In the genomic region with DNA sequence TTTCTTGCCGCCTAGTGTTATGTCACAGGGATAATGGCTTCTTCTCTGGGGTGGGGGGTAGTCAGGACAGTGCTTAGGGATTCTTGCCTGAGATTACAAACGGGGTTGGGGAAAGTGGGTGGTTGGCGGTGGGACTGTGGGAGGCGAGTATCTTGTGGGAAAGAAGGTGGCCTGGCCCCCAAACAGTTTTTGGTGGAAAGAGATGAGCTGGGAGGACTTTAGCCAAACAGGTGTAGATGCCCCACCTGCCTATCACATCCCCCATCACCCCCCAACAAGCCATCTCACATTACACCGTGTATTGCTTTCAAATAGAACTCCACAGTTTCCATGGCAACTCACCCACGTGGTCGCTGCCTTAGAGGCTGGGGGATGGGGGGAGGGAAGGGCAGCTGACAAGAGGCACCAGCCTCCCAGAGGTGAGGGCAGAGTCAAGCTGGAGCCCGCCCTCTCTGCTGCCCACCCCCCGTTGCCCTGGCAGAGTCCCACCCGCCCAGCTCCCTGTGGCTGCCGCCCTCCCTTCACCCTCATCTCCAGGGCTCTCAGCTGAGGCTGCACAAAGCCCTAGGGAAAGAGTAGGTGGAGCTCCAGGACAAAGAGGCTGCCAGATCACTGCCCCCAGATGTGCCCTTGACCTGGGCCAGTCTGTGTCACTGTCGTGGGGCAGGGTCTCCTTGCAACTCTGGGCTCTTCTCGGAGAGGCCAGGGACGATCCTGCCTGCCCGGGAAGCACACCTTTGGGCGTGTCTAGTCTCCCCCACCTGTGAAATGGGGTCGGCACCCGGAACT, we compare ENCODE assay signal across 11 cellular contexts.
DNase-seq lines count a peak whose midpoint lies in the region; ATAC-seq, FAIRE-seq and TF ChIP-seq lines count a peak whose summit lies in the region.
"Had no signal": no experiment of that assay in that cellular context is flagged by ENCODE, and none has a peak within 500 bp of the region (broad histone marks: within the 10 kb centered on the region; RNA-seq: fewer than 3 reads in every experiment).

No MANE protein-coding gene starts in this region.

- no TSS peak for BruUV-seq in MCF 10A (replicated peaks; lab: Mats Ljungman, UMichigan)

- H3K27ac Mint-ChIP-seq in MCF 10A (ENCODE audit: low read depth, unreplicated experiment), result peak overlapping the region; percentile 35

- no peaks in the 10 kb centered on the region for H3K27me3 Mint-ChIP-seq in MCF 10A (ENCODE audit: insufficient read depth, unreplicated experiment)

- H3K9ac ChIP-seq in kidney (ENCODE audit: low read length in 2 of 2), result no peak overlapping the region

- no peak overlapping the region for H3K4me3 ChIP-seq in breast epithelium
- H3K4me3 ChIP-seq in SJCRH30, result no peak overlapping the region
- no peak overlapping the region for H3K4me3 ChIP-seq in spleen
- no peak overlapping the region for H3K4me3 ChIP-seq in kidney (ENCODE audit: low read length in 2 of 2)
- H3K4me3 ChIP-seq: lung had no signal

- POLR2A ChIA-PET in MCF 10A (lab: Yijun Ruan, JAX), result interaction anchor here (0.8 to 1.0 kb wide), 2 partner anchors 9 to 112 kb away, joined by 3 read pairs; no protein-coding TSS in a partner anchor

- H3K9me3 Mint-ChIP-seq in MCF 10A (ENCODE audit: unreplicated experiment), result no peaks in the 10 kb centered on the region
- H3K9me3 Mint-ChIP-seq: T-helper 1 cell treated with Interleukin-12 subunit alpha and Interleukin-12 subunit beta and Interleukin-4 antibody, amounts not matched to agents 30 μg/mL and 1 μg/mL, for 36 hours had no signal

- H3K4me1 Mint-ChIP-seq in MCF 10A (ENCODE audit: insufficient read depth, unreplicated experiment), result peaks cover 5% of the 10 kb centered on the region

- intact Hi-C loops in MCF 10A (cut with micrococcal nuclease) (no loop called here), breast epithelium (cut with DNase I; ENCODE audit: low total_unique reads) (no loop called here), spleen (cut with DNase I; ENCODE audit: low total_unique reads) (no loop called here), kidney (cut with DNase I) (no loop called here)

- no peak for FAIRE-seq in kidney (lab: Jason Lieb, UNC)

- DNase-seq in MCF 10A (ENCODE audit: unreplicated experiment), result no peak
- DNase-seq in breast epithelium (ENCODE audit: low spot score in 2 of 2), result no peak
- DNase-seq in SJCRH30, result peak; percentile 74 to 76
- DNase-seq in glomerular visceral epithelial cell (ENCODE audit: extremely low spot score), result peak; percentile 56
- DNase-seq in stimulated activated naive CD4-positive, alpha-beta T cell treated with Interleukin-2 at 50 U/mL for 16 hours (lab: John Stamatoyannopoulos, UW), result peak; percentile 38
- DNase-seq in spleen, result no peak
- no peak for DNase-seq in kidney

- TF ChIP-seq POLR2A in breast epithelium (IDR thresholded peaks at IDR 0.05), result no peak
- no peak for TF ChIP-seq POLR2A in spleen (IDR thresholded peaks at IDR 0.05)

- H3K36me3 Mint-ChIP-seq in MCF 10A (ENCODE audit: insufficient read depth, unreplicated experiment), result no peaks in the 10 kb centered on the region

- no peaks in the 10 kb centered on the region for H3K36me3 ChIP-seq in breast epithelium
- no peaks in the 10 kb centered on the region for H3K36me3 ChIP-seq in SJCRH30
- H3K36me3 ChIP-seq in spleen, result no peaks in the 10 kb centered on the region
- H3K36me3 ChIP-seq in kidney (ENCODE audit: control insufficient read depth in 1 of 2, insufficient read depth in 2 of 2, low read length in 2 of 2), result no peaks in the 10 kb centered on the region

- H3K9me3 ChIP-seq in breast epithelium (no peaks in the 10 kb centered on the region), SJCRH30 (replicated peaks) (no peaks in the 10 kb centered on the region), spleen (no peaks in the 10 kb centered on the region), kidney (ENCODE audit: control insufficient read depth in 1 of 2, low read length in 2 of 2) (no peaks in the 10 kb centered on the region)

- H3K4me3 Mint-ChIP-seq in MCF 10A (ENCODE audit: unreplicated experiment), result no peak overlapping the region
- H3K4me3 Mint-ChIP-seq: T-helper 1 cell treated with Interleukin-12 subunit alpha and Interleukin-12 subunit beta and Interleukin-4 antibody, amounts not matched to agents 30 μg/mL and 1 μg/mL, for 36 hours had no signal

- peaks cover 11 to 12% of the 10 kb centered on the region in 2 donors for H3K4me1 ChIP-seq in breast epithelium
- peaks cover 35% of the 10 kb centered on the region for H3K4me1 ChIP-seq in SJCRH30
- peaks cover 15 to 78% (median 53%) of the 10 kb centered on the region in 6 donors for H3K4me1 ChIP-seq in spleen
- peaks cover 35 to 44% of the 10 kb centered on the region in 2 donors for H3K4me1 ChIP-seq in kidney (ENCODE audit: control insufficient read depth in 1 of 2, insufficient read depth in 1 of 2, low read depth in 1 of 2, low read length in 2 of 2)

- H3K27me3 ChIP-seq in breast epithelium (no peaks in the 10 kb centered on the region), SJCRH30 (peaks cover 5% of the 10 kb centered on the region; the same call in 1 of the 2 replicates), spleen (replicated peaks in 1 of 7) (peaks cover 0 to 6% (median 0%) of the 10 kb centered on the region in 7 donors)

- 56 to 69% (median 66%) methylated on average over 17 to 18 of the region's 18 CpGs for WGBS in spleen, 5 donors

- no peak overlapping the region for H3K27ac ChIP-seq in breast epithelium
- no peak overlapping the region for H3K27ac ChIP-seq in SJCRH30
- no peak overlapping the region for H3K27ac ChIP-seq in spleen
- H3K27ac ChIP-seq in kidney (ENCODE audit: low read depth in 2 of 2, low read length in 2 of 2), result no peak overlapping the region
- H3K27ac ChIP-seq: C4-2B had no signal

- no peak for ATAC-seq in HG02678 (IDR thresholded peaks at IDR 0.05; ENCODE audit: unreplicated experiment)

- TF ChIP-seq CTCF in MCF 10A (IDR thresholded peaks at IDR 0.05; ENCODE audit: unreplicated experiment) (no peak), breast epithelium (IDR thresholded peaks at IDR 0.05) (no peak), spleen (IDR thresholded peaks at IDR 0.05 in 8 of 11, conservative IDR thresholded peaks at IDR 0.05 in 3 of 11) (no peak), kidney (IDR thresholded peaks at IDR 0.05; ENCODE audit: borderline replicate concordance, extremely low read depth, insufficient read depth) (no peak)

- CTCF ChIA-PET in MCF 10A (lab: Yijun Ruan, JAX), result interaction anchor here (0.6 to 0.7 kb wide), 3 partner anchors 9 to 143 kb away, joined by 3 read pairs; no protein-coding TSS in a partner anchor

Comparison
In these comparisons a context has a peak if more than half of its experiments do, and no peak if none do; other contexts are left out.
1. DNase-seq: peak in SJCRH30 (2 of 2), glomerular visceral epithelial cell (single experiment) and stimulated activated naive CD4-positive, alpha-beta T cell treated with Interleukin-2 at 50 U/mL for 16 hours (single experiment); none in MCF 10A (single experiment), breast epithelium (0 of 2), spleen (single experiment) and kidney (single experiment).